In the genomic region with DNA sequence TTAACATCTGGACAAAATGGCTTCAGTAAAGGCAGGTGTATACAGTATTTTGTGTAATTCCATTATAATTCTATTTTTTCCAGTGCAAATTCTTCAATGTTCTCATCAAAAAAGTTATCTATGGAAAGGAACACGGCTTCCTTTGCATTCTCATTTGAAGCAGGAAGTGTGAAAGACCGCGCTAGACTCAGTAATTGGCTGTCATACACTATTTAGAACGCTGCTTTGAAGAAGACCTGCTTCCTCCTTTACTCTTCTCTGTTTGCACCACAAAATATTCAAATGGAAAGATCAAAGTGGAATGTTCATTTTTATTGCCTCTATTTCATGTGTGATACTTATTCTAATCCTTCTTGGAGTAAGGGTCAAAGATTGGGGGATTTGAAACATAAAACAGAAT, we compare ENCODE assay signal across 17 cellular contexts.
DNase-seq lines count a peak whose midpoint lies in the region; TF ChIP-seq lines count a peak whose summit lies in the region.
"Had no signal": no experiment of that assay in that cellular context is flagged by ENCODE, and none has a peak within 500 bp of the region (broad histone marks: within the 10 kb centered on the region; RNA-seq: fewer than 3 reads in every experiment).

No MANE protein-coding gene starts in this region.

- in situ Hi-C loops in KBM-7 (cut with MboI; ENCODE audit: low pct_unique_long_range_greater_than_20kb, low sequenced_read_pairs) = no loop called here

- no peak overlapping the region for H3K4me3 Mint-ChIP-seq in mesothelial cell of epicardium
- H3K4me3 Mint-ChIP-seq: CD4-positive, CD25-positive, alpha-beta regulatory T cell; CD8-positive, alpha-beta memory T cell had no signal

- H3K36me3 Mint-ChIP-seq in mesothelial cell of epicardium = no peaks in the 10 kb centered on the region
- H3K36me3 Mint-ChIP-seq: CD4-positive, CD25-positive, alpha-beta regulatory T cell; CD8-positive, alpha-beta memory T cell had no signal

- DNase-seq in GM12865 (ENCODE audit: low read depth) (peak; percentile 9), KBM-7 (peak; percentile 28), mesothelial cell of epicardium (ENCODE audit: low spot score in 2 of 2, unreplicated experiment in 2 of 2) (no peak), NCI-H510A treated with DMSO at 0.1 percent for 48 hours (lab: John Stamatoyannopoulos, UW) (no peak), AML-193 (lab: John Stamatoyannopoulos, UW) (no peak), RPMI8226 (no peak)
- DNase-seq: BE2C; C1 segment of cervical spinal cord; CD4-positive, CD25-positive, alpha-beta regulatory T cell; CD8-positive, alpha-beta memory T cell; COR-L47; DMS 273 treated with DMSO at 0.1 percent for 48 hours; DND-41; EL; GM23248 had no signal

- H3K27me3 Mint-ChIP-seq in mesothelial cell of epicardium (ENCODE audit: low read depth) = no peaks in the 10 kb centered on the region
- H3K27me3 Mint-ChIP-seq: CD4-positive, CD25-positive, alpha-beta regulatory T cell; CD8-positive, alpha-beta memory T cell had no signal

- TF ChIP-seq CTCF in GM12865 (IDR thresholded peaks at IDR 0.05; ENCODE audit: insufficient read depth, low read depth, low read length, missing control alignments) (no peak), VCaP (conservative IDR thresholded peaks at IDR 0.05) (no peak), mesothelial cell of epicardium (IDR thresholded peaks at IDR 0.05; ENCODE audit: unreplicated experiment) (no peak)

- peak overlapping the region; percentile 62 for H3K27ac ChIP-seq in VCaP
- H3K27ac ChIP-seq: GM23248 had no signal

- no peak overlapping the region for H3K4me3 ChIP-seq in GM12865 (ENCODE audit: low read depth, low read length)
- H3K4me3 ChIP-seq: GM23248, HAP-1 had no signal

- peaks cover 57% of the 10 kb centered on the region for H3K4me1 Mint-ChIP-seq in mesothelial cell of epicardium
- H3K4me1 Mint-ChIP-seq: CD8-positive, alpha-beta memory T cell had no signal

- peak overlapping the region; percentile 23 for H3K27ac Mint-ChIP-seq in mesothelial cell of epicardium
- H3K27ac Mint-ChIP-seq: CD4-positive, CD25-positive, alpha-beta regulatory T cell; CD8-positive, alpha-beta memory T cell had no signal

- no peaks in the 10 kb centered on the region for H3K9me3 Mint-ChIP-seq in mesothelial cell of epicardium

Comparison
In these comparisons a context has a peak if more than half of its experiments do, and no peak if none do; other contexts are left out.
1. DNase-seq: peak in GM12865 (single experiment) and KBM-7 (single experiment); none in mesothelial cell of epicardium (0 of 2), NCI-H510A treated with DMSO at 0.1 percent for 48 hours (single experiment), AML-193 (0 of 2) and RPMI8226 (single experiment).